ENCODE assay signal across 8 cellular contexts in the genomic region with DNA sequence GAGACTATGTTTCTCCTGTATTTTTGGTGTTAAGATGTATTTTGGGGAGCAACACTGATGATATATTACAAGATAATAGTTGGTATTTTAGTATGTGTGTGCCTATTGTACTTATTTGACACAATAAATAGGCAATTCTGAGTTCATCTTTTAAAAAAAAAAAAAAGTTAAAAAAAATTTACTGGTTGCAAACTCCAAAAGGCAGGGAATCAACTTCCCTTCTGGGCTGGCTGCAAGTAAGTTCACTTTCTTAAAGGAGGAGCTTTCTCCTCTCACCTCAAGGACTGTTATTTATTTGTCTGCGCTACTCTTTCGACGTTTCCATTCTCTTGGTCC. TPM values are rescaled to one million over a fixed set of nuclear protein-coding genes. Genes with fewer than 3 reads are reported as not detected.
DNase-seq lines count a peak whose midpoint lies in the region; ATAC-seq and TF ChIP-seq lines count a peak whose summit lies in the region.

No MANE protein-coding gene starts in this region.

- H3K27me3 ChIP-seq in right atrium auricular region (no peaks in the 10 kb centered on the region), muscle layer of colon (ENCODE audit: control insufficient read depth in 1 of 2, insufficient read depth in 2 of 2, low read length in 2 of 2) (no peaks in the 10 kb centered on the region), vagina (no peaks in the 10 kb centered on the region)

- H3K4me3 Mint-ChIP-seq in MCF 10A (ENCODE audit: unreplicated experiment) = peak overlapping the region; percentile 81

- ATAC-seq in left ventricle myocardium superior = no peak

- H3K27me3 Mint-ChIP-seq in MCF 10A (ENCODE audit: insufficient read depth, unreplicated experiment) = no peaks in the 10 kb centered on the region

- DNase-seq in right atrium auricular region (ENCODE audit: low spot score) (no peak), left ventricle myocardium superior (no peak), MCF 10A (ENCODE audit: unreplicated experiment) (no peak), vagina (ENCODE audit: extremely low spot score in 2 of 2) (no peak), COLO668 (lab: John Stamatoyannopoulos, UW; ENCODE audit: unreplicated experiment) (no peak), pons (ENCODE audit: low spot score) (no peak), GDM1 (lab: John Stamatoyannopoulos, UW) (no peak)

- H3K9me3 ChIP-seq in right atrium auricular region (no peaks in the 10 kb centered on the region), muscle layer of colon (ENCODE audit: low read length) (no peaks in the 10 kb centered on the region), vagina (no peaks in the 10 kb centered on the region)

- H3K4me1 Mint-ChIP-seq in MCF 10A (ENCODE audit: insufficient read depth, unreplicated experiment) = peaks cover 8% of the 10 kb centered on the region

- H3K36me3 ChIP-seq in right atrium auricular region = no peaks in the 10 kb centered on the region
- H3K36me3 ChIP-seq in muscle layer of colon (ENCODE audit: insufficient read depth, low read length) = no peaks in the 10 kb centered on the region
- no peaks in the 10 kb centered on the region for H3K36me3 ChIP-seq in vagina

- H3K9me3 Mint-ChIP-seq in MCF 10A (ENCODE audit: unreplicated experiment) = no peaks in the 10 kb centered on the region

- POLR2A ChIA-PET in MCF 10A (lab: Yijun Ruan, JAX) = interaction anchor here (0.6 to 2.3 kb wide), 9 partner anchors 8 to 1952 kb away, joined by 3 to 7 read pairs (median 3); no protein-coding TSS in a partner anchor

- H3K9ac ChIP-seq in muscle layer of colon (ENCODE audit: low read length) = no peak overlapping the region

- H3K27ac ChIP-seq in right atrium auricular region (peak overlapping the region in 1 of 2 donors; percentile 71), muscle layer of colon (ENCODE audit: low read depth, low read length) (peak overlapping the region; percentile 48), vagina (peak overlapping the region; percentile 80)

- intact Hi-C loops in left ventricle myocardium superior (cut with micrococcal nuclease) (no loop called here), MCF 10A (cut with micrococcal nuclease) (no loop called here), vagina (cut with DNase I) (no loop called here)

- H3K4me3 ChIP-seq in right atrium auricular region (peak overlapping the region; percentile 91 to 94), muscle layer of colon (ENCODE audit: low read depth in 1 of 2, low read length in 2 of 2) (peak overlapping the region; percentile 63 to 94), vagina (peak overlapping the region; percentile 76 to 90)

- TF ChIP-seq POLR2A in vagina (IDR thresholded peaks at IDR 0.05) = no peak

- no peak for TF ChIP-seq CTCF in right atrium auricular region (IDR thresholded peaks at IDR 0.05)
- TF ChIP-seq CTCF in MCF 10A (IDR thresholded peaks at IDR 0.05; ENCODE audit: unreplicated experiment) = no peak
- TF ChIP-seq CTCF in vagina (IDR thresholded peaks at IDR 0.05) = no peak

- CTCF ChIA-PET in MCF 10A (lab: Yijun Ruan, JAX) = interaction anchor here (0.6 to 1.3 kb wide), 6 partner anchors 8 to 250 kb away, joined by 3 to 6 read pairs (median 4); a partner anchor contains a TSS

- H3K4me1 ChIP-seq in right atrium auricular region (peaks cover 0 to 11% of the 10 kb centered on the region in 2 donors), muscle layer of colon (ENCODE audit: insufficient read depth, low read length) (peaks cover 10% of the 10 kb centered on the region), vagina (peaks cover 15% of the 10 kb centered on the region)

- BruUV-seq in MCF 10A (replicated peaks; lab: Mats Ljungman, UMichigan) = no TSS peak

- peaks cover under 1% of the 10 kb centered on the region for H3K36me3 Mint-ChIP-seq in MCF 10A (ENCODE audit: insufficient read depth, unreplicated experiment)

- peak overlapping the region; percentile 36 for H3K27ac Mint-ChIP-seq in MCF 10A (ENCODE audit: low read depth, unreplicated experiment)

RNA-seq across cellular contexts. Expression of a gene that starts 0.3 kb away (rescaled TPM):
- 10 to 100 TPM; 22.7 to 23.0 TPM for total RNA-seq in right atrium auricular region
- 60.1 TPM for total RNA-seq in left ventricle myocardium superior
- total RNA-seq in MCF 10A (2022) = 33.8 and 52.2 TPM in 2 replicates
- total RNA-seq in vagina = 52.3 TPM
